20 cellular contexts compared by ENCODE assay signal in genomic region chr5:4079881-4080280, GRCh38.
"Had no signal": no experiment of that assay in that cellular context is flagged by ENCODE, and none has a peak within 500 bp of the region (broad histone marks: within the 10 kb centered on the region; RNA-seq: fewer than 3 reads in every experiment).

No MANE protein-coding gene starts in this region.

- ATAC-seq: left colon; left ventricle myocardium superior; sciatic nerve; stimulated activated naive B cell treated with anti-CD40 and anti-IgM and Interleukin-4, amounts not matched to agents 10 μg/mL and 1 μg/mL and 100 μg/mL, for 72 hours; stimulated activated naive CD8-positive, alpha-beta T cell treated with anti-CD3 and anti-CD28 coated beads, Interleukin-15, amount 100 ng/mL, for 72 hours; upper lobe of right lung had no signal

- H3K4me3 Mint-ChIP-seq: naive thymus-derived CD4-positive, alpha-beta T cell; stimulated activated naive B cell treated with anti-CD40 and anti-IgM and Interleukin-4, amounts not matched to agents 10 μg/mL and 1 μg/mL and 100 μg/mL, for 72 hours; stimulated activated naive CD8-positive, alpha-beta T cell treated with anti-CD3 and anti-CD28 coated beads, Interleukin-15, amount 100 ng/mL, for 72 hours had no signal

- DNase-seq: colonic mucosa; dermis blood vessel endothelial cell; erythroblast; foreskin melanocyte; head of caudate nucleus; hippocampal formation; left colon; left ventricle myocardium superior; mesendoderm; naive thymus-derived CD4-positive, alpha-beta T cell; posterior cingulate gyrus; stimulated activated CD4-positive, alpha-beta T cell treated with anti-CD3 and anti-CD28 coated beads, Interleukin-2, amount 100 ng/mL, for 24 hours; stimulated activated CD4-positive, alpha-beta T cell treated with anti-CD3 and anti-CD28 coated beads, Interleukin-4, amount 100 ng/mL, for 4 hours; stimulated activated naive B cell treated with anti-CD40 and anti-IgM and Interleukin-4, amounts not matched to agents 10 μg/mL and 1 μg/mL and 100 μg/mL, for 72 hours; stimulated activated naive CD8-positive, alpha-beta T cell treated with anti-CD3 and anti-CD28 coated beads, Interleukin-15, amount 100 ng/mL, for 72 hours; testis; upper lobe of right lung had no signal

- H3K4me1 Mint-ChIP-seq: naive thymus-derived CD4-positive, alpha-beta T cell; stimulated activated naive B cell treated with anti-CD40 and anti-IgM and Interleukin-4, amounts not matched to agents 10 μg/mL and 1 μg/mL and 100 μg/mL, for 72 hours; stimulated activated naive CD8-positive, alpha-beta T cell treated with anti-CD3 and anti-CD28 coated beads, Interleukin-15, amount 100 ng/mL, for 72 hours had no signal

- H3K4me3 ChIP-seq: colonic mucosa, lung, testis, tibial nerve, upper lobe of right lung had no signal

- H3K36me3 Mint-ChIP-seq: naive thymus-derived CD4-positive, alpha-beta T cell; stimulated activated naive B cell treated with anti-CD40 and anti-IgM and Interleukin-4, amounts not matched to agents 10 μg/mL and 1 μg/mL and 100 μg/mL, for 72 hours had no signal

- H3K27me3 Mint-ChIP-seq: stimulated activated naive B cell treated with anti-CD40 and anti-IgM and Interleukin-4, amounts not matched to agents 10 μg/mL and 1 μg/mL and 100 μg/mL, for 72 hours; stimulated activated naive CD8-positive, alpha-beta T cell treated with anti-CD3 and anti-CD28 coated beads, Interleukin-15, amount 100 ng/mL, for 72 hours had no signal

- H3K27ac Mint-ChIP-seq: naive thymus-derived CD4-positive, alpha-beta T cell; stimulated activated naive B cell treated with anti-CD40 and anti-IgM and Interleukin-4, amounts not matched to agents 10 μg/mL and 1 μg/mL and 100 μg/mL, for 72 hours; stimulated activated naive CD8-positive, alpha-beta T cell treated with anti-CD3 and anti-CD28 coated beads, Interleukin-15, amount 100 ng/mL, for 72 hours had no signal
